In genomic region chr6:15109338-15110090, GRCh38 we compare ENCODE assay signal across 27 cellular contexts.
DNase-seq lines count a peak whose midpoint lies in the region; ATAC-seq, FAIRE-seq and TF ChIP-seq lines count a peak whose summit lies in the region.
"Had no signal": no experiment of that assay in that cellular context is flagged by ENCODE, and none has a peak within 500 bp of the region (broad histone marks: within the 10 kb centered on the region; RNA-seq: fewer than 3 reads in every experiment).

No MANE protein-coding gene starts in this region.

- no peak overlapping the region for H2BK5ac ChIP-seq in mesenchymal stem cell (ENCODE audit: low read depth, low read length, poor library complexity, severe bottlenecking)

- H3K9me3 Mint-ChIP-seq in natural killer cell treated with Interleukin-12 subunit alpha and Interleukin-12 subunit beta and Interleukin-15 and Interleukin-18, amount 100 ng/mL, for 72 hours = peaks cover 3% of the 10 kb centered on the region

- no peak overlapping the region for H3K14ac ChIP-seq in mesenchymal stem cell (ENCODE audit: low read length in 2 of 2)

- H2AFZ ChIP-seq in GM23248 (no peak overlapping the region), mesenchymal stem cell (ENCODE audit: low read depth, low read length) (no peak overlapping the region)

- H3K9me3 ChIP-seq in GM23248 (ENCODE audit: low read depth) (no peaks in the 10 kb centered on the region), mesenchymal stem cell (ENCODE audit: control insufficient read depth, low read length) (peaks cover 5% of the 10 kb centered on the region), BE2C (no peaks in the 10 kb centered on the region)
- H3K9me3 ChIP-seq: testis, vagina had no signal

- ATAC-seq in GM18907 (IDR thresholded peaks at IDR 0.05; ENCODE audit: unreplicated experiment) = no peak
- ATAC-seq in natural killer cell treated with Interleukin-12 subunit alpha and Interleukin-12 subunit beta and Interleukin-15 and Interleukin-18, amount 100 ng/mL, for 72 hours = no peak
- ATAC-seq: activated naive CD8-positive, alpha-beta T cell treated with anti-CD3 and anti-CD28 coated beads, Interleukin-2, amount 50 U/mL, for 24 hours; Right ventricle myocardium inferior; stimulated activated naive B cell treated with anti-CD40 and anti-IgM and Interleukin-4, amounts not matched to agents 10 μg/mL and 1 μg/mL and 100 μg/mL, for 72 hours had no signal

- TF ChIP-seq CTCF in BE2C (IDR thresholded peaks at IDR 0.05; ENCODE audit: low read depth, low read length) = no peak

- DNase-seq in GM23248 (peak; percentile 2), NOMO-1 treated with DMSO at 0.1 percent for 48 hours (lab: John Stamatoyannopoulos, UW; ENCODE audit: unreplicated experiment) (peak; percentile 83), mesenchymal stem cell (peak; percentile 54), D341Med (ENCODE audit: low spot score) (no peak), BE2C (no peak)
- no peak for DNase-seq in natural killer cell treated with Interleukin-12 subunit alpha and Interleukin-12 subunit beta and Interleukin-15 and Interleukin-18, amount 100 ng/mL, for 72 hours (ENCODE audit: low spot score)
- DNase-seq: activated CD4-positive, alpha-beta T cell treated with anti-CD3 and anti-CD28 coated beads, Interleukin-2, amount 10 ng/mL, durations not matched to agents 24 days and 14 days; activated effector memory CD4-positive, alpha-beta T cell treated with Interleukin-2 at 50 U/mL for 16 hours; activated naive CD8-positive, alpha-beta T cell treated with anti-CD3 and anti-CD28 coated beads, Interleukin-2, amount 50 U/mL, for 24 hours; CD4-positive, CD25-positive, alpha-beta regulatory T cell; cortex of kidney; DMS 273 treated with DMSO at 0.1 percent for 48 hours; H9; heart right ventricle; NCI-H146; NCI-H2171; NCI-H526; stimulated activated CD4-positive, alpha-beta T cell treated with anti-CD3 and anti-CD28 coated beads, Interleukin-2, amount 100 ng/mL, for 24 hours; stimulated activated naive B cell treated with anti-CD40 and anti-IgM and Interleukin-4, amounts not matched to agents 10 μg/mL and 1 μg/mL and 100 μg/mL, for 72 hours; testis had no signal

- no peaks in the 10 kb centered on the region for H3K79me1 ChIP-seq in mesenchymal stem cell (replicated peaks; ENCODE audit: low read length, poor library complexity, severe bottlenecking)

- no peak overlapping the region for H2AK5ac ChIP-seq in mesenchymal stem cell (ENCODE audit: low read length, severe bottlenecking)

- peak; percentile 43 for FAIRE-seq in colon (lab: Jason Lieb, UNC)

- 81 to 87% methylated on average over 12 of the region's 12 CpGs for WGBS in GM23248 (ENCODE audit: low coverage in 1 of 2, low lambda C conversion rate in 2 of 2, missing lambda C conversion rate in 2 of 2), 2 experiments
- WGBS in mesenchymal stem cell = 78% methylated on average over 1 of the region's 12 CpGs

- peaks cover 4 to 5% of the 10 kb centered on the region in 2 donors for H3K4me1 Mint-ChIP-seq in natural killer cell treated with Interleukin-12 subunit alpha and Interleukin-12 subunit beta and Interleukin-15 and Interleukin-18, amount 100 ng/mL, for 72 hours (ENCODE audit: low read depth in 2 of 2)
- H3K4me1 Mint-ChIP-seq: activated naive CD8-positive, alpha-beta T cell treated with anti-CD3 and anti-CD28 coated beads, Interleukin-2, amount 50 U/mL, for 24 hours had no signal

- H2BK15ac ChIP-seq in mesenchymal stem cell (ENCODE audit: low read depth, poor library complexity, severe bottlenecking) = no peak overlapping the region

- H3K27me3 ChIP-seq in GM23248 (replicated peaks; ENCODE audit: insufficient read depth) (no peaks in the 10 kb centered on the region), mesenchymal stem cell (ENCODE audit: control insufficient read depth in 1 of 2, insufficient read depth in 1 of 2, low read length in 2 of 2) (no peaks in the 10 kb centered on the region), BE2C (no peaks in the 10 kb centered on the region)
- H3K27me3 ChIP-seq: heart right ventricle, testis, vagina had no signal

- no peak overlapping the region for H3K23ac ChIP-seq in mesenchymal stem cell (ENCODE audit: low read length in 2 of 2)

- no peak overlapping the region for H3K9ac ChIP-seq in GM23248
- no peak overlapping the region for H3K9ac ChIP-seq in mesenchymal stem cell (ENCODE audit: low read length)

- H3K9me2 ChIP-seq in GM23248 (ENCODE audit: insufficient read depth) = no peaks in the 10 kb centered on the region

- H3K18ac ChIP-seq in mesenchymal stem cell (ENCODE audit: low read depth in 1 of 2, low read length in 2 of 2) = no peak overlapping the region

- H3K79me2 ChIP-seq in GM23248 (ENCODE audit: insufficient read depth) = no peaks in the 10 kb centered on the region

- H4K91ac ChIP-seq in mesenchymal stem cell (ENCODE audit: low read length) = no peak overlapping the region

- H3K4ac ChIP-seq in mesenchymal stem cell (ENCODE audit: low read depth in 1 of 2, low read length in 2 of 2) = no peak overlapping the region

- in situ Hi-C loops in GM23248 (cut with MboI) = no loop called here

- no peak overlapping the region for H2BK120ac ChIP-seq in mesenchymal stem cell (ENCODE audit: low read depth, low read length)

- no peaks in the 10 kb centered on the region for H3F3A ChIP-seq in GM23248 (ENCODE audit: insufficient read depth)

- no peak overlapping the region for H3K4me3 ChIP-seq in GM23248
- H3K4me3 ChIP-seq in mesenchymal stem cell (ENCODE audit: insufficient read depth in 1 of 2, low read depth in 1 of 2, low read length in 2 of 2) = no peak overlapping the region
- no peak overlapping the region for H3K4me3 ChIP-seq in BE2C (ENCODE audit: low read depth, low read length)
- H3K4me3 ChIP-seq: heart right ventricle, skin epidermis, testis, vagina had no signal

- H2BK12ac ChIP-seq in mesenchymal stem cell (ENCODE audit: low read length in 2 of 2) = no peak overlapping the region

- H4K8ac ChIP-seq in mesenchymal stem cell (ENCODE audit: low read length) = no peak overlapping the region

- H3K36me3 Mint-ChIP-seq in natural killer cell treated with Interleukin-12 subunit alpha and Interleukin-12 subunit beta and Interleukin-15 and Interleukin-18, amount 100 ng/mL, for 72 hours = peaks cover 5% of the 10 kb centered on the region
- H3K36me3 Mint-ChIP-seq: CD4-positive, CD25-positive, alpha-beta regulatory T cell; IgD-negative memory B cell had no signal

- no peak overlapping the region for H3K27ac Mint-ChIP-seq in natural killer cell treated with Interleukin-12 subunit alpha and Interleukin-12 subunit beta and Interleukin-15 and Interleukin-18, amount 100 ng/mL, for 72 hours
- H3K27ac Mint-ChIP-seq: activated CD4-positive, alpha-beta T cell treated with anti-CD3 and anti-CD28 coated beads, Interleukin-2, amount 10 ng/mL, durations not matched to agents 24 days and 14 days; activated naive CD8-positive, alpha-beta T cell treated with anti-CD3 and anti-CD28 coated beads, Interleukin-2, amount 50 U/mL, for 24 hours; CD4-positive, CD25-positive, alpha-beta regulatory T cell; H9; IgD-negative memory B cell; stimulated activated naive B cell treated with anti-CD40 and anti-IgM and Interleukin-4, amounts not matched to agents 10 μg/mL and 1 μg/mL and 100 μg/mL, for 72 hours; T-helper 1 cell treated with Interleukin-12 subunit alpha and Interleukin-12 subunit beta and Interleukin-4 antibody, amounts not matched to agents 30 μg/mL and 1 μg/mL, for 36 hours had no signal

- H3K4me3 Mint-ChIP-seq in natural killer cell treated with Interleukin-12 subunit alpha and Interleukin-12 subunit beta and Interleukin-15 and Interleukin-18, amount 100 ng/mL, for 72 hours = no peak overlapping the region
- H3K4me3 Mint-ChIP-seq: activated CD4-positive, alpha-beta T cell treated with anti-CD3 and anti-CD28 coated beads, Interleukin-2, amount 10 ng/mL, durations not matched to agents 24 days and 14 days; activated naive CD8-positive, alpha-beta T cell treated with anti-CD3 and anti-CD28 coated beads, Interleukin-2, amount 50 U/mL, for 24 hours; CD4-positive, CD25-positive, alpha-beta regulatory T cell; H9; stimulated activated naive B cell treated with anti-CD40 and anti-IgM and Interleukin-4, amounts not matched to agents 10 μg/mL and 1 μg/mL and 100 μg/mL, for 72 hours; T-helper 1 cell treated with Interleukin-12 subunit alpha and Interleukin-12 subunit beta and Interleukin-4 antibody, amounts not matched to agents 30 μg/mL and 1 μg/mL, for 36 hours had no signal

- H4K20me1 ChIP-seq in GM23248 (ENCODE audit: insufficient read depth) = no peaks in the 10 kb centered on the region

- H3K27me3 Mint-ChIP-seq in natural killer cell treated with Interleukin-12 subunit alpha and Interleukin-12 subunit beta and Interleukin-15 and Interleukin-18, amount 100 ng/mL, for 72 hours = no peaks in the 10 kb centered on the region
- H3K27me3 Mint-ChIP-seq: activated CD4-positive, alpha-beta T cell treated with anti-CD3 and anti-CD28 coated beads, Interleukin-2, amount 10 ng/mL, durations not matched to agents 24 days and 14 days; activated naive CD8-positive, alpha-beta T cell treated with anti-CD3 and anti-CD28 coated beads, Interleukin-2, amount 50 U/mL, for 24 hours; IgD-negative memory B cell; stimulated activated naive B cell treated with anti-CD40 and anti-IgM and Interleukin-4, amounts not matched to agents 10 μg/mL and 1 μg/mL and 100 μg/mL, for 72 hours had no signal

- no peak overlapping the region for H3K4me2 ChIP-seq in GM23248 (ENCODE audit: unreplicated experiment)
- no peak overlapping the region for H3K4me2 ChIP-seq in mesenchymal stem cell (ENCODE audit: low read length, poor library complexity, severe bottlenecking)

- H3K36me3 ChIP-seq in GM23248 (ENCODE audit: low read depth) (no peaks in the 10 kb centered on the region), mesenchymal stem cell (ENCODE audit: control insufficient read depth in 1 of 2, insufficient read depth in 2 of 2, low read depth in 1 of 2, low read length in 2 of 2) (no peaks in the 10 kb centered on the region), BE2C (no peaks in the 10 kb centered on the region)
- H3K36me3 ChIP-seq: heart right ventricle, vagina had no signal

- H3K4me1 ChIP-seq in GM23248 (ENCODE audit: insufficient read depth) (no peaks in the 10 kb centered on the region), mesenchymal stem cell (ENCODE audit: control insufficient read depth, insufficient read depth, low read depth, low read length) (no peaks in the 10 kb centered on the region), BE2C (peaks cover 2% of the 10 kb centered on the region)
- H3K4me1 ChIP-seq: testis, vagina had no signal

- H3K27ac ChIP-seq in GM23248 (no peak overlapping the region), mesenchymal stem cell (ENCODE audit: low read length, poor library complexity, severe bottlenecking) (no peak overlapping the region)
- H3K27ac ChIP-seq: testis, vagina had no signal

Comparison
In these comparisons a context has a peak if more than half of its experiments do, and no peak if none do; other contexts are left out.
1. DNase-seq: peak in GM23248 (single experiment), NOMO-1 treated with DMSO at 0.1 percent for 48 hours (single experiment) and mesenchymal stem cell (single experiment); none in natural killer cell treated with Interleukin-12 subunit alpha and Interleukin-12 subunit beta and Interleukin-15 and Interleukin-18, amount 100 ng/mL, for 72 hours (single experiment), D341Med (single experiment) and BE2C (single experiment).